In genomic region chr10:110413049-110413783, GRCh38 we compare ENCODE assay signal across 11 cellular contexts.
DNase-seq lines count a peak whose midpoint lies in the region; ATAC-seq and FAIRE-seq lines count a peak whose summit lies in the region.
"Had no signal": no experiment of that assay in that cellular context is flagged by ENCODE, and none has a peak within 500 bp of the region (broad histone marks: within the 10 kb centered on the region; RNA-seq: fewer than 3 reads in every experiment).

No MANE protein-coding gene starts in this region.

- H3K27me3 Mint-ChIP-seq in activated naive CD8-positive, alpha-beta T cell treated with anti-CD3 and anti-CD28 coated beads, Interleukin-2, amount 50 U/mL, for 24 hours = no peaks in the 10 kb centered on the region

- peaks cover 85% of the 10 kb centered on the region for H3K4me1 Mint-ChIP-seq in activated naive CD8-positive, alpha-beta T cell treated with anti-CD3 and anti-CD28 coated beads, Interleukin-2, amount 50 U/mL, for 24 hours

- peak; percentile 73 for DNase-seq in activated CD8-positive, alpha-beta memory T cell treated with anti-CD3 and anti-CD28 coated beads, Interleukin-2, amount 50 U/mL, for 48 hours
- DNase-seq in activated CD8-positive, alpha-beta memory T cell treated with anti-CD3 and anti-CD28 coated beads, Interleukin-2, amount 50 U/mL, for 4 hours = no peak
- peak; percentile 54 for DNase-seq in MG63
- no peak for DNase-seq in activated naive CD8-positive, alpha-beta T cell treated with anti-CD3 and anti-CD28 coated beads, Interleukin-2, amount 50 U/mL, for 24 hours
- DNase-seq in small intestine = no peak
- DNase-seq in H4 (ENCODE audit: low spot score) = no peak
- no peak for DNase-seq in NCI-H2171 (lab: John Stamatoyannopoulos, UW)
- DNase-seq in left ventricle myocardium superior = no peak
- DNase-seq: erythroblast, NCI-H774 had no signal

- peak overlapping the region; percentile 14 to 75 for H3K27ac ChIP-seq in small intestine (ENCODE audit: low read depth in 1 of 2, low read length in 1 of 2)

- 69 to 82% (median 73%) methylated on average over 2 of the region's 2 CpGs for WGBS in small intestine, 3 donors

- H3K4me3 ChIP-seq in MG63 (no peak overlapping the region), small intestine (ENCODE audit: low read depth in 1 of 2, low read length in 2 of 2) (no peak overlapping the region)

- FAIRE-seq in small intestine (lab: Jason Lieb, UNC) = no peak
- FAIRE-seq: urothelium cell line had no signal

- H3K4me3 Mint-ChIP-seq in activated naive CD8-positive, alpha-beta T cell treated with anti-CD3 and anti-CD28 coated beads, Interleukin-2, amount 50 U/mL, for 24 hours = no peak overlapping the region

- intact Hi-C loops in left ventricle myocardium superior (cut with micrococcal nuclease) = no loop called here

- H3K27ac Mint-ChIP-seq in activated naive CD8-positive, alpha-beta T cell treated with anti-CD3 and anti-CD28 coated beads, Interleukin-2, amount 50 U/mL, for 24 hours = peak overlapping the region; percentile 88

- H3K9me3 ChIP-seq in MG63 (no peaks in the 10 kb centered on the region), small intestine (ENCODE audit: control insufficient read depth, low read depth) (no peaks in the 10 kb centered on the region)

- H3K4me1 ChIP-seq in small intestine (ENCODE audit: control insufficient read depth in 2 of 2, insufficient read depth in 1 of 2, low read depth in 1 of 2, low read length in 1 of 2) = peaks cover 24 to 32% of the 10 kb centered on the region in 2 donors

- peaks cover 1% of the 10 kb centered on the region for H3K36me3 Mint-ChIP-seq in activated naive CD8-positive, alpha-beta T cell treated with anti-CD3 and anti-CD28 coated beads, Interleukin-2, amount 50 U/mL, for 24 hours (ENCODE audit: low read depth)

- H3K36me3 ChIP-seq in MG63 = no peaks in the 10 kb centered on the region
- no peaks in the 10 kb centered on the region for H3K36me3 ChIP-seq in small intestine (ENCODE audit: control insufficient read depth in 2 of 2, insufficient read depth in 2 of 2, low read length in 2 of 2)

- H3K9me3 Mint-ChIP-seq in activated naive CD8-positive, alpha-beta T cell treated with anti-CD3 and anti-CD28 coated beads, Interleukin-2, amount 50 U/mL, for 24 hours = no peaks in the 10 kb centered on the region

- no peaks in the 10 kb centered on the region for H3K27me3 ChIP-seq in MG63
- H3K27me3 ChIP-seq in small intestine (ENCODE audit: control insufficient read depth in 2 of 2, insufficient read depth in 2 of 2, low read length in 2 of 2) = no peaks in the 10 kb centered on the region

- no peak for ATAC-seq in activated naive CD8-positive, alpha-beta T cell treated with anti-CD3 and anti-CD28 coated beads, Interleukin-2, amount 50 U/mL, for 24 hours
- no peak for ATAC-seq in left ventricle myocardium superior

Comparison
In these comparisons a context has a peak if more than half of its experiments do, and no peak if none do; other contexts are left out.
1. DNase-seq: peak in activated CD8-positive, alpha-beta memory T cell treated with anti-CD3 and anti-CD28 coated beads, Interleukin-2, amount 50 U/mL, for 48 hours (single experiment) and MG63 (single experiment); none in activated CD8-positive, alpha-beta memory T cell treated with anti-CD3 and anti-CD28 coated beads, Interleukin-2, amount 50 U/mL, for 4 hours (single experiment), activated naive CD8-positive, alpha-beta T cell treated with anti-CD3 and anti-CD28 coated beads, Interleukin-2, amount 50 U/mL, for 24 hours (single experiment), small intestine (single experiment), H4 (single experiment), NCI-H2171 (single experiment) and left ventricle myocardium superior (single experiment).